ENCODE assay signal across 17 cellular contexts in genomic region chr4:186829740-186830449, GRCh38.
A peak's percentile ranks its signal among the peaks of the same experiment; 100 is the strongest.
DNase-seq lines count a peak whose midpoint lies in the region; ATAC-seq, FAIRE-seq and TF ChIP-seq lines count a peak whose summit lies in the region.
"Had no signal": no experiment of that assay in that cellular context is flagged by ENCODE, and none has a peak within 500 bp of the region (broad histone marks: within the 10 kb centered on the region; RNA-seq: fewer than 3 reads in every experiment).

No MANE protein-coding gene starts in this region.

- CTCF ChIA-PET in HepG2 (lab: Yijun Ruan, JAX; ENCODE audit: low intra/inter-chr PET ratio, low total read pairs) = no interaction called here

- no peaks in the 10 kb centered on the region for H3K4me1 Mint-ChIP-seq in effector memory CD8-positive, alpha-beta T cell (ENCODE audit: low read depth in 2 of 2)
- H3K4me1 Mint-ChIP-seq: stimulated activated effector memory CD8-positive, alpha-beta T cell treated with anti-CD3 and anti-CD28 coated beads, Interleukin-12 subunit alpha, Interleukin-12 subunit beta, amount 100 ng/mL, for 72 hours had no signal

- FAIRE-seq in bronchial epithelial cell (lab: Jason Lieb, UNC) = no peak
- FAIRE-seq in HepG2 (lab: Jason Lieb, UNC) = no peak
- FAIRE-seq: keratinocyte had no signal

- H3K79me2 ChIP-seq in HepG2 (ENCODE audit: insufficient read depth, low read length) = no peaks in the 10 kb centered on the region

- no TSS peak for BruUV-seq in HepG2 (replicated peaks; lab: Mats Ljungman, UMichigan)

- H3K4me2 ChIP-seq in HepG2 (ENCODE audit: low read depth, low read length) = peak overlapping the region; percentile 70

- no peak overlapping the region for H2AFZ ChIP-seq in HepG2 (ENCODE audit: low read length)

- TF ChIP-seq POLR2A in HepG2 (IDR thresholded peaks at IDR 0.05; ENCODE audit: insufficient read depth in 1 of 2, low read depth in 2 of 2, low read length in 2 of 2) = no peak

- no peak for TF ChIP-seq CTCF in AG10803 (conservative IDR thresholded peaks at IDR 0.05; ENCODE audit: low read length)
- TF ChIP-seq CTCF in bronchial epithelial cell (IDR thresholded peaks at IDR 0.05; ENCODE audit: insufficient read depth, low read length, severe bottlenecking) = no peak
- TF ChIP-seq CTCF in HepG2 (CRISPR knock-in tag; IDR thresholded peaks at IDR 0.05) = no peak

- DNase-seq in AG10803 (ENCODE audit: low read depth) = peak; percentile 8
- peak; percentile 91 for DNase-seq in LHCN-M2 (ENCODE audit: low read depth)
- DNase-seq in bronchial epithelial cell (ENCODE audit: low read depth) = peak; percentile 90
- peak; percentile 52 for DNase-seq in HepG2 (ENCODE audit: low spot score)
- DNase-seq in effector memory CD8-positive, alpha-beta T cell = no peak
- no peak for DNase-seq in epidermal melanocyte (ENCODE audit: insufficient read length, low spot score)
- DNase-seq: activated CD4-positive, CD25-positive, alpha-beta regulatory T cell treated with anti-CD3 and anti-CD28 coated beads, Interleukin-2, amount 50 U/mL, for 72 hours; activated T-cell treated with anti-CD3 and anti-CD28 coated beads, Interleukin-2, amount 50 U/mL, for 48 hours; NCI-H1436 treated with DMSO at 0.1 percent for 48 hours; NCI-H82; stimulated activated CD4-positive, alpha-beta T cell treated with anti-CD3 and anti-CD28 coated beads, Interleukin-1b, Interleukin-23, amount 100 ng/mL, for 48 hours had no signal

- H3K4me3 ChIP-seq in AG10803 (ENCODE audit: low read length) (no peak overlapping the region), bronchial epithelial cell (ENCODE audit: low read depth, low read length) (no peak overlapping the region), HepG2 (replicated peaks in 1 of 3; ENCODE audit: insufficient read depth in 1 of 3, low read depth in 2 of 3, low read length in 3 of 3) (peak overlapping the region in 1 of 3 experiments; percentile 26; a peak in 1 of 6 replicates)

- intact Hi-C loops in HepG2 (cut with micrococcal nuclease; ENCODE audit: unreplicated experiment) = loop anchor here (5.0 kb wide), 1 partner anchor 103 kb away; no protein-coding TSS in a partner anchor

- H3K4me1 ChIP-seq in HepG2 (ENCODE audit: insufficient read depth, low read length) = peaks cover 61% of the 10 kb centered on the region

- no peak overlapping the region for H3K27ac Mint-ChIP-seq in effector memory CD8-positive, alpha-beta T cell
- H3K27ac Mint-ChIP-seq: brain; stimulated activated effector memory CD8-positive, alpha-beta T cell treated with anti-CD3 and anti-CD28 coated beads, Interleukin-12 subunit alpha, Interleukin-12 subunit beta, amount 100 ng/mL, for 72 hours had no signal

- POLR2A ChIA-PET in HepG2 (lab: Yijun Ruan, JAX) = interaction anchor here (0.7 kb wide), 1 partner anchor 75 kb away, joined by 3 read pairs; no protein-coding TSS in a partner anchor

- in situ Hi-C loops in HepG2 (cut with HindIII; ENCODE audit: extremely low pct_ligation_motif_present, low pct_unique_long_range_greater_than_20kb) = no loop called here

- H3K4me3 Mint-ChIP-seq in effector memory CD8-positive, alpha-beta T cell = no peak overlapping the region
- H3K4me3 Mint-ChIP-seq: brain; stimulated activated effector memory CD8-positive, alpha-beta T cell treated with anti-CD3 and anti-CD28 coated beads, Interleukin-12 subunit alpha, Interleukin-12 subunit beta, amount 100 ng/mL, for 72 hours had no signal

- H3K9ac ChIP-seq in HepG2 (ENCODE audit: insufficient read depth, low read depth, low read length) = peak overlapping the region; percentile 45; the same call in 1 of the 2 replicates

- H3K27me3 ChIP-seq in bronchial epithelial cell (ENCODE audit: control insufficient read depth, insufficient read depth, low read length) (no peaks in the 10 kb centered on the region), HepG2 (ENCODE audit: control insufficient read depth in 1 of 2, insufficient read depth in 2 of 2, low read length in 2 of 2) (peaks cover 0 to 5% of the 10 kb centered on the region in 2 experiments; a peak in 2 of 5 replicates)

- peaks cover 9 to 13% of the 10 kb centered on the region in 2 donors for H3K9me3 Mint-ChIP-seq in effector memory CD8-positive, alpha-beta T cell

- no peaks in the 10 kb centered on the region for H3K36me3 Mint-ChIP-seq in effector memory CD8-positive, alpha-beta T cell (ENCODE audit: insufficient read depth)
- H3K36me3 Mint-ChIP-seq: brain; stimulated activated effector memory CD8-positive, alpha-beta T cell treated with anti-CD3 and anti-CD28 coated beads, Interleukin-12 subunit alpha, Interleukin-12 subunit beta, amount 100 ng/mL, for 72 hours had no signal

- H3K27ac ChIP-seq in HepG2 (ENCODE audit: extremely low read length, insufficient read depth, low read length) = no peak overlapping the region
- H3K27ac ChIP-seq: C4-2B had no signal

- peak; percentile 55 for ATAC-seq in HepG2
- ATAC-seq in HG03354 (IDR thresholded peaks at IDR 0.05; ENCODE audit: poor library complexity, severe bottlenecking, unreplicated experiment) = no peak
- ATAC-seq in HG03045 (IDR thresholded peaks at IDR 0.05; ENCODE audit: unreplicated experiment) = no peak
- no peak for ATAC-seq in effector memory CD8-positive, alpha-beta T cell (replicated peaks)
- ATAC-seq: stimulated activated effector memory CD8-positive, alpha-beta T cell treated with anti-CD3 and anti-CD28 coated beads, Interleukin-12 subunit alpha, Interleukin-12 subunit beta, amount 100 ng/mL, for 72 hours had no signal

- H3K9me3 ChIP-seq in HepG2 (ENCODE audit: low read length) = no peaks in the 10 kb centered on the region

- no peaks in the 10 kb centered on the region for H3K36me3 ChIP-seq in bronchial epithelial cell (ENCODE audit: control insufficient read depth, insufficient read depth, low read length)
- no peaks in the 10 kb centered on the region for H3K36me3 ChIP-seq in HepG2 (replicated peaks in 1 of 2; ENCODE audit: control insufficient read depth in 1 of 2, insufficient read depth in 2 of 2, low read length in 2 of 2)

- H3K27me3 Mint-ChIP-seq in effector memory CD8-positive, alpha-beta T cell = no peaks in the 10 kb centered on the region

- WGBS in HepG2 (ENCODE audit: low lambda C conversion rate) = 25% methylated on average over 9 of the region's 9 CpGs

- peak in 1 of 2 experiments; percentile 51; a peak in 1 of 4 replicates for TF ChIP-seq EP300 in HepG2 (IDR thresholded peaks at IDR 0.05; ENCODE audit: low read depth in 2 of 2, low read length in 2 of 2)
- TF ChIP-seq EP300 in HepG2 (CRISPR knock-in tag; IDR thresholded peaks at IDR 0.05; ENCODE audit: borderline replicate concordance) = no peak

- no peak for TF ChIP-seq RAD21 in HepG2 (CRISPR knock-in tag; IDR thresholded peaks at IDR 0.05)

- H4K20me1 ChIP-seq in HepG2 (ENCODE audit: insufficient read depth, low read length) = no peaks in the 10 kb centered on the region

TF ChIP-seq in HepG2, 621 proteins besides CTCF, POLR2A, EP300 and RAD21 (continues in another document):
- TF ChIP-seq ZUFSP (CRISPR knock-in tag; IDR thresholded peaks at IDR 0.05; ENCODE audit: borderline replicate concordance) (no peak), SCMH1 (CRISPR knock-in tag; IDR thresholded peaks at IDR 0.05; ENCODE audit: borderline replicate concordance) (no peak), FOXP4 (CRISPR knock-in tag; IDR thresholded peaks at IDR 0.05) (peak; percentile 44), ZNF382 (CRISPR knock-in tag; IDR thresholded peaks at IDR 0.05; ENCODE audit: borderline replicate concordance) (no peak), GATAD2A (CRISPR knock-in tag; IDR thresholded peaks at IDR 0.05) (peak; percentile 51), ZNF777 (CRISPR knock-in tag; IDR thresholded peaks at IDR 0.05) (no peak), ZNF235 (CRISPR knock-in tag; IDR thresholded peaks at IDR 0.05; ENCODE audit: borderline replicate concordance) (no peak), ZSCAN20 (CRISPR knock-in tag; IDR thresholded peaks at IDR 0.05; ENCODE audit: borderline replicate concordance) (no peak), FIP1L1 (IDR thresholded peaks at IDR 0.05; ENCODE audit: borderline replicate concordance, insufficient read depth, low read depth, low read length) (no peak)

Comparison
In these comparisons a context has a peak if more than half of its experiments do, and no peak if none do; other contexts are left out.
1. DNase-seq: peak in AG10803 (single experiment), LHCN-M2 (single experiment), bronchial epithelial cell (single experiment) and HepG2 (single experiment); none in effector memory CD8-positive, alpha-beta T cell (0 of 3) and epidermal melanocyte (single experiment).